ENCODE assay signal across 13 cellular contexts in the genomic region with DNA sequence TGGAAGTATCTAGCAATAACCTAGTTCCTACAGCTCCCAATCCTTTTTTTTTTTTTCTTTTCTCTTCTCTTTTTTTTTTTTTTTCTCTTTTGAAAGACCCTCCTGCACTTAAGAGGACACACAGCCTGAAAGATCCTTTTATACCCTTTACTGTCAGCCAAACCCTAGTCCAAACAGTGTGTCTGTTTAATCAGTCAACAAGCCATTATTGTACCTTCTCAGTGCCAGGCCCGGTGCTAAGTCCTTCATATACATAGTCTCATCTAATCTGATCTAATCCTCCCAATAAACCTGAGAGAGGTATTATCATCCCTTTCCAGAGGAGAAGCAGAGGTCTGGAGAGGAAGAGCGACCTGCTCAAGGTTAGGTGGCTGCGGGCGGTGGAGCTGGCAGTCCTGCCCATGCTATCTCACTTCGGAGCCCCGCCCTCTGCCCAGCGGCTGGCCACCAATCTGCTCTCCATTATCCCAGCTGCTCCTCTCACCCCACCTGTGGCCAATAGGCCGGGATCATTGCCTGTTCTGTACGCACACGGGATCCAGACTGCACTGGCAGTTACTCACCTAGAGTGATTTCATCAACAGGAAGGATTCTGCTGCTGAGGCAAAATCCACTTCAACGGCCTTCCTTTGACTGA.
DNase-seq lines count a peak whose midpoint lies in the region; ATAC-seq, FAIRE-seq and TF ChIP-seq lines count a peak whose summit lies in the region.
"Had no signal": no experiment of that assay in that cellular context is flagged by ENCODE, and none has a peak within 500 bp of the region (broad histone marks: within the 10 kb centered on the region; RNA-seq: fewer than 3 reads in every experiment).

No MANE protein-coding gene starts in this region.

- no peaks in the 10 kb centered on the region for H4K20me1 ChIP-seq in HepG2 (ENCODE audit: insufficient read depth, low read length)

- no peak overlapping the region for H2AFZ ChIP-seq in HepG2 (ENCODE audit: low read length)

- no peak for TF ChIP-seq POLR2A in right lobe of liver (IDR thresholded peaks at IDR 0.05)
- no peak for TF ChIP-seq POLR2A in HepG2 (IDR thresholded peaks at IDR 0.05; ENCODE audit: insufficient read depth in 1 of 2, low read depth in 2 of 2, low read length in 2 of 2)

- no peak for TF ChIP-seq RAD21 in HepG2 (CRISPR knock-in tag; IDR thresholded peaks at IDR 0.05)

- H3K4me1 ChIP-seq in right lobe of liver: peaks cover 0 to 36% (median 13%) of the 10 kb centered on the region in 4 donors
- H3K4me1 ChIP-seq in HepG2 (ENCODE audit: insufficient read depth, low read length): peaks cover 12% of the 10 kb centered on the region
- peaks cover 12% of the 10 kb centered on the region for H3K4me1 ChIP-seq in colonic mucosa
- H3K4me1 ChIP-seq: SJSA1 had no signal

- no peaks in the 10 kb centered on the region for H3K27me3 ChIP-seq in right lobe of liver
- H3K27me3 ChIP-seq in HepG2 (ENCODE audit: control insufficient read depth in 1 of 2, insufficient read depth in 2 of 2, low read length in 2 of 2): peaks cover 3 to 48% of the 10 kb centered on the region in 2 experiments; a peak in 3 of 5 replicates
- no peaks in the 10 kb centered on the region for H3K27me3 ChIP-seq in colonic mucosa
- H3K27me3 ChIP-seq: SJSA1 had no signal

- in situ Hi-C loops in HepG2 (cut with HindIII; ENCODE audit: extremely low pct_ligation_motif_present, low pct_unique_long_range_greater_than_20kb): no loop called here

- intact Hi-C loops in right lobe of liver (cut with DNase I) (no loop called here), HepG2 (cut with micrococcal nuclease; ENCODE audit: unreplicated experiment) (no loop called here), colonic mucosa (cut with DNase I) (no loop called here)

- H3K36me3 ChIP-seq in right lobe of liver: no peaks in the 10 kb centered on the region
- no peaks in the 10 kb centered on the region for H3K36me3 ChIP-seq in HepG2 (replicated peaks in 1 of 2; ENCODE audit: control insufficient read depth in 1 of 2, insufficient read depth in 2 of 2, low read length in 2 of 2)
- no peaks in the 10 kb centered on the region for H3K36me3 ChIP-seq in colonic mucosa
- H3K36me3 ChIP-seq: SJSA1 had no signal

- no peaks in the 10 kb centered on the region for H3K79me2 ChIP-seq in HepG2 (ENCODE audit: insufficient read depth, low read length)

- no TSS peak for BruUV-seq in HepG2 (replicated peaks; lab: Mats Ljungman, UMichigan)

- TF ChIP-seq EP300 in HepG2 (IDR thresholded peaks at IDR 0.05; ENCODE audit: low read depth in 2 of 2, low read length in 2 of 2): no peak
- no peak for TF ChIP-seq EP300 in HepG2 (CRISPR knock-in tag; IDR thresholded peaks at IDR 0.05; ENCODE audit: borderline replicate concordance)

- FAIRE-seq in HepG2 (lab: Jason Lieb, UNC) (no peak), urothelium cell line (lab: Jason Lieb, UNC) (peak; percentile 13)
- FAIRE-seq: TTC549 had no signal

- TF ChIP-seq CTCF in right lobe of liver (IDR thresholded peaks at IDR 0.05) (no peak), HepG2 (CRISPR knock-in tag; IDR thresholded peaks at IDR 0.05) (no peak), colonic mucosa (IDR thresholded peaks at IDR 0.05) (no peak)

- no peak overlapping the region for H3K4me3 ChIP-seq in right lobe of liver
- no peak overlapping the region for H3K4me3 ChIP-seq in HepG2 (replicated peaks in 1 of 3; ENCODE audit: insufficient read depth in 1 of 3, low read depth in 2 of 3, low read length in 3 of 3)
- H3K4me3 ChIP-seq in colonic mucosa: no peak overlapping the region
- H3K4me3 ChIP-seq: SJSA1 had no signal

- H3K4me2 ChIP-seq in HepG2 (ENCODE audit: low read depth, low read length): no peak overlapping the region

- POLR2A ChIA-PET in HepG2 (lab: Yijun Ruan, JAX): no interaction called here

- ATAC-seq in right lobe of liver: peak; percentile 73 to 87 (median 84)
- no peak for ATAC-seq in HepG2
- no peak for ATAC-seq in HG03135 (IDR thresholded peaks at IDR 0.05; ENCODE audit: unreplicated experiment)
- ATAC-seq: effector memory CD8-positive, alpha-beta T cell had no signal

- WGBS in right lobe of liver (ENCODE audit: insufficient coverage, low coverage, low lambda C conversion rate, missing lambda C conversion rate): 17% methylated on average over 6 of the region's 11 CpGs
- WGBS in HepG2 (ENCODE audit: low lambda C conversion rate): 25% methylated on average over 10 of the region's 11 CpGs

- H3K9me3 ChIP-seq in right lobe of liver (no peaks in the 10 kb centered on the region), HepG2 (ENCODE audit: low read length) (no peaks in the 10 kb centered on the region), colonic mucosa (no peaks in the 10 kb centered on the region)
- H3K9me3 ChIP-seq: SJSA1 had no signal

- CTCF ChIA-PET in HepG2 (lab: Yijun Ruan, JAX; ENCODE audit: low intra/inter-chr PET ratio, low total read pairs): no interaction called here

- H3K9ac ChIP-seq in HepG2 (ENCODE audit: insufficient read depth, low read depth, low read length) (no peak overlapping the region), colonic mucosa (ENCODE audit: low read depth in 2 of 2, low read length in 2 of 2) (peak overlapping the region in 1 of 2 donors; percentile 43)

- DNase-seq in right lobe of liver (peak; percentile 63 to 85 (median 78)), HepG2 (ENCODE audit: low spot score) (no peak), NCI-H524 treated with DMSO at 0.1 percent for 48 hours (lab: John Stamatoyannopoulos, UW) (peak; percentile 88), colonic mucosa (peak; percentile 85), urothelium cell line (ENCODE audit: low spot score) (no peak), GOT3 (lab: John Stamatoyannopoulos, UW) (no peak)
- no peak for DNase-seq in effector CD4-positive, alpha-beta T cell
- DNase-seq: DND-41; effector memory CD8-positive, alpha-beta T cell; trophoblast cell had no signal

- H3K27ac ChIP-seq in right lobe of liver (peak overlapping the region in 1 of 3 donors; percentile 63), HepG2 (ENCODE audit: extremely low read length, insufficient read depth, low read length) (no peak overlapping the region), colonic mucosa (peak overlapping the region; percentile 77)
- H3K27ac ChIP-seq: SJSA1 had no signal

TF ChIP-seq in HepG2, 621 proteins besides CTCF, POLR2A, EP300 and RAD21 (continues in another document):
- TF ChIP-seq FOXK2 (IDR thresholded peaks at IDR 0.05) (no peak), MEIS1 (CRISPR knock-in tag; IDR thresholded peaks at IDR 0.05; ENCODE audit: borderline replicate concordance) (no peak), TBX3 (IDR thresholded peaks at IDR 0.05; ENCODE audit: borderline replicate concordance) (no peak), ZNF235 (CRISPR knock-in tag; IDR thresholded peaks at IDR 0.05; ENCODE audit: borderline replicate concordance) (no peak), ZNF747 (CRISPR knock-in tag; IDR thresholded peaks at IDR 0.05; ENCODE audit: borderline replicate concordance) (no peak), ZNF160 (CRISPR knock-in tag; IDR thresholded peaks at IDR 0.05) (no peak), ZNF274 (CRISPR knock-in tag; IDR thresholded peaks at IDR 0.05) (no peak), MBNL3 (CRISPR knock-in tag; conservative IDR thresholded peaks at IDR 0.05) (no peak), ZNF768 (CRISPR knock-in tag; IDR thresholded peaks at IDR 0.05) (no peak), FLYWCH1 (CRISPR knock-in tag; IDR thresholded peaks at IDR 0.05) (no peak), LCORL (IDR thresholded peaks at IDR 0.05) (no peak), LCORL (CRISPR knock-in tag; IDR thresholded peaks at IDR 0.05) (no peak), ZBTB38 (CRISPR knock-in tag; IDR thresholded peaks at IDR 0.05) (no peak)
- TF ChIP-seq, protein P1, sequence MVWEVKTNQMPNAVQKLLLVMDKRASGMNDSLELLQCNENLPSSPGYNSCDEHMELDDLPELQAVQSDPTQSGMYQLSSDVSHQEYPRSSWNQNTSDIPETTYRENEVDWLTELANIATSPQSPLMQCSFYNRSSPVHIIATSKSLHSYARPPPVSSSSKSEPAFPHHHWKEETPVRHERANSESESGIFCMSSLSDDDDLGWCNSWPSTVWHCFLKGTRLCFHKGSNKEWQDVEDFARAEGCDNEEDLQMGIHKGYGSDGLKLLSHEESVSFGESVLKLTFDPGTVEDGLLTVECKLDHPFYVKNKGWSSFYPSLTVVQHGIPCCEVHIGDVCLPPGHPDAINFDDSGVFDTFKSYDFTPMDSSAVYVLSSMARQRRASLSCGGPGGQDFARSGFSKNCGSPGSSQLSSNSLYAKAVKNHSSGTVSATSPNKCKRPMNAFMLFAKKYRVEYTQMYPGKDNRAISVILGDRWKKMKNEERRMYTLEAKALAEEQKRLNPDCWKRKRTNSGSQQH (CRISPR knock-in tag; IDR thresholded peaks at IDR 0.05; ENCODE audit: low read depth): no peak
- TF ChIP-seq, protein P2, sequence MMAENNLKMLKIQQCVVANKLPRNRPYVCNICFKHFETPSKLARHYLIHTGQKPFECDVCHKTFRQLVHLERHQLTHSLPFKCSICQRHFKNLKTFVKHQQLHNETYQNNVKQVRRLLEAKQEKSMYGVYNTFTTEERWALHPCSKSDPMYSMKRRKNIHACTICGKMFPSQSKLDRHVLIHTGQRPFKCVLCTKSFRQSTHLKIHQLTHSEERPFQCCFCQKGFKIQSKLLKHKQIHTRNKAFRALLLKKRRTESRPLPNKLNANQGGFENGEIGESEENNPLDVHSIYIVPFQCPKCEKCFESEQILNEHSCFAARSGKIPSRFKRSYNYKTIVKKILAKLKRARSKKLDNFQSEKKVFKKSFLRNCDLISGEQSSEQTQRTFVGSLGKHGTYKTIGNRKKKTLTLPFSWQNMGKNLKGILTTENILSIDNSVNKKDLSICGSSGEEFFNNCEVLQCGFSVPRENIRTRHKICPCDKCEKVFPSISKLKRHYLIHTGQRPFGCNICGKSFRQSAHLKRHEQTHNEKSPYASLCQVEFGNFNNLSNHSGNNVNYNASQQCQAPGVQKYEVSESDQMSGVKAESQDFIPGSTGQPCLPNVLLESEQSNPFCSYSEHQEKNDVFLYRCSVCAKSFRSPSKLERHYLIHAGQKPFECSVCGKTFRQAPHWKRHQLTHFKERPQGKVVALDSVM (CRISPR knock-in tag; IDR thresholded peaks at IDR 0.05): no peak

Comparison
In these comparisons a context has a peak if more than half of its experiments do, and no peak if none do; other contexts are left out.
1. ATAC-seq: peak in right lobe of liver (4 of 4); none in HepG2 (single experiment) and HG03135 (single experiment).
2. DNase-seq: peak in right lobe of liver (3 of 3), NCI-H524 treated with DMSO at 0.1 percent for 48 hours (single experiment) and colonic mucosa (single experiment); none in HepG2 (single experiment), urothelium cell line (single experiment), effector CD4-positive, alpha-beta T cell (single experiment) and GOT3 (single experiment).